In the genomic region with DNA sequence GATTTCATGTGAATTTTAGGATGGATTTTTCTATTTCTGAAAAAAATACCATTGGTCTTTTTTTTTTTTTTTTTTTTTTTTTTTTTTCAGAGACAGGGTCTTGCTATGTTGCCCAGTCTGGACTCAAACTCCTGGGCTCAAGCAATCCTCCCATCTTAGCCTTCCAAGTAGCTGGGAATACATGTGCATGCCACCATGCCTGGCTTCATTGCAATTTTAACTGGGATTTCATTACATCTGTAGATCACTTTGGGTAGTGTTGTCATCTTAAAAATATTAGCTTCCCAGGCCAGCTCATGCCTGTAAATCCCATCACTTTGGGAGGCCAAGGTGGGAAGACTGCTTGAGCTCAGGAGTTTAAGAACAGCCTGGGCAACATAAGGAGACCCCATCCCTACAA, we compare ENCODE assay signal across 2 cellular contexts.
TF ChIP-seq lines count a peak whose summit lies in the region.

No MANE protein-coding gene starts in this region.

TF ChIP-seq in HepG2, 621 proteins besides CTCF, POLR2A, EP300 and RAD21:
- TF ChIP-seq ZNF121 (CRISPR knock-in tag; IDR thresholded peaks at IDR 0.05) (peak; percentile 60), RARA (CRISPR knock-in tag; IDR thresholded peaks at IDR 0.05) (no peak)
- TF ChIP-seq, protein P1, sequence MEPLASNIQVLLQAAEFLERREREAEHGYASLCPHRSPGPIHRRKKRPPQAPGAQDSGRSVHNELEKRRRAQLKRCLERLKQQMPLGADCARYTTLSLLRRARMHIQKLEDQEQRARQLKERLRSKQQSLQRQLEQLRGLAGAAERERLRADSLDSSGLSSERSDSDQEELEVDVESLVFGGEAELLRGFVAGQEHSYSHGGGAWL (CRISPR knock-in tag; IDR thresholded peaks at IDR 0.05), result no peak
TF ChIP-seq in HepG2: peak in this region for 1.

TF ChIP-seq in K562, 482 proteins besides CTCF, POLR2A, EP300 and RAD21:
- TF ChIP-seq RBM25 (IDR thresholded peaks at IDR 0.05; ENCODE audit: low read depth, low read length, severe bottlenecking), result peak; percentile 36
- peak; percentile 72 for TF ChIP-seq ZNF121 (CRISPR knock-in tag; conservative IDR thresholded peaks at IDR 0.05)
- TF ChIP-seq, protein P2, sequence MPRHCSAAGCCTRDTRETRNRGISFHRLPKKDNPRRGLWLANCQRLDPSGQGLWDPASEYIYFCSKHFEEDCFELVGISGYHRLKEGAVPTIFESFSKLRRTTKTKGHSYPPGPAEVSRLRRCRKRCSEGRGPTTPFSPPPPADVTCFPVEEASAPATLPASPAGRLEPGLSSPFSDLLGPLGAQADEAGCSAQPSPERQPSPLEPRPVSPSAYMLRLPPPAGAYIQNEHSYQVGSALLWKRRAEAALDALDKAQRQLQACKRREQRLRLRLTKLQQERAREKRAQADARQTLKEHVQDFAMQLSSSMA (CRISPR knock-in tag; IDR thresholded peaks at IDR 0.05), result no peak
